ENCODE assay signal across 8 cellular contexts in the genomic region with DNA sequence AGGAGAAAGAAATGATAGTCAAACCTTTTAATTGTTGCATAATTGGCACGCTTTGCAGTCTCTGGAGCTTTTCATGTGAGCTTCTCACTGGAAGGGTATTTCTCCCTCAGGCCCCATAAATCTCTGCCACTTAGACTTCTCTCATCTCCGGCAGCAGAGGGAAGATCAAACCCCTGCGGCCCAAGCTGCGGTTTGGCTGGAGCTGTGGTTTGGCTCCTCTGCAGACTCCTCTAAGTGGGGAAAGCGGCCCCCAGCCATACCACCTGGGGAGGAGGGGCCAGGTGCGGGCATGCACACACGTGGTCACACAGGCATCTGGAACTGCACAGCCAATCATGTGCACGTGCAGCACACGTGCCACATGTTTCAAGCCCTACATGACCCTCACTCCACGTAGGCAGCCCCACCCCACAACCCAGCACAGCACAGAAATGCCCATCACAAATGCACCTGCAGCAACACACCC. TPM values are rescaled to one million over a fixed set of nuclear protein-coding genes. Genes with fewer than 3 reads are reported as not detected.
DNase-seq lines count a peak whose midpoint lies in the region; ATAC-seq and TF ChIP-seq lines count a peak whose summit lies in the region.

No MANE protein-coding gene starts in this region.

- no peaks in the 10 kb centered on the region for H3K36me3 ChIP-seq in Peyer's patch

- intact Hi-C loops in lower leg skin (cut with DNase I; ENCODE audit: low total_unique reads) = no loop called here
- intact Hi-C loops in left colon (cut with DNase I, micrococcal nuclease) = no loop called here

- no peak overlapping the region for H3K4me3 ChIP-seq in AG04450 (ENCODE audit: low read depth, low read length)
- H3K4me3 ChIP-seq in Peyer's patch = no peak overlapping the region
- no peak overlapping the region for H3K4me3 ChIP-seq in fibroblast of the aortic adventitia (ENCODE audit: low read depth, low read length)
- H3K4me3 ChIP-seq in lower leg skin (ENCODE audit: low read depth, poor library complexity, severe bottlenecking) = no peak overlapping the region

- CTCF ChIA-PET in AG04450 (lab: Charles Lee) = interaction anchor here (0.7 to 1.7 kb wide), 2 partner anchors 46 to 91 kb away, joined by 3 to 7 read pairs; no protein-coding TSS in a partner anchor

- H3K9me3 ChIP-seq in AG04450 (ENCODE audit: control insufficient read depth, insufficient read depth, low read length) (no peaks in the 10 kb centered on the region), Peyer's patch (no peaks in the 10 kb centered on the region)

- WGBS in lower leg skin, 2 donors = 9 to 13% methylated on average over 10 of the region's 10 CpGs

- POLR2A ChIA-PET in AG04450 (lab: Yijun Ruan, JAX) = interaction anchor here (0.8 to 0.9 kb wide), 2 partner anchors 9 to 48 kb away, joined by 4 to 5 read pairs; no protein-coding TSS in a partner anchor

- TF ChIP-seq POLR2A in Peyer's patch (IDR thresholded peaks at IDR 0.05) = no peak
- TF ChIP-seq POLR2A in lower leg skin (IDR thresholded peaks at IDR 0.05) = no peak

- no peak for TF ChIP-seq CTCF in AG04450 (IDR thresholded peaks at IDR 0.05; ENCODE audit: low read depth, low read length)
- TF ChIP-seq CTCF in Peyer's patch (IDR thresholded peaks at IDR 0.05) = no peak
- TF ChIP-seq CTCF in fibroblast of the aortic adventitia (IDR thresholded peaks at IDR 0.05; ENCODE audit: insufficient read depth, low read length) = no peak
- no peak for TF ChIP-seq CTCF in lower leg skin (IDR thresholded peaks at IDR 0.05)

- DNase-seq in AG04450 (ENCODE audit: low read depth, low spot score) (peak; percentile 36), HS-5 (ENCODE audit: low read depth) (peak; percentile 63), Peyer's patch (peak in 2 of 3 donors; percentile 23 to 59), fibroblast of the aortic adventitia (ENCODE audit: low read depth) (peak; percentile 92), lower leg skin (ENCODE audit: low spot score in 2 of 2) (no peak), left colon (no peak)

- H3K27me3 ChIP-seq in AG04450 (ENCODE audit: control insufficient read depth, insufficient read depth, low read length) = peaks cover 8% of the 10 kb centered on the region
- no peaks in the 10 kb centered on the region for H3K27me3 ChIP-seq in Peyer's patch

- no peaks in the 10 kb centered on the region for H3K4me1 ChIP-seq in Peyer's patch

- ATAC-seq in HG03439 (IDR thresholded peaks at IDR 0.05; ENCODE audit: unreplicated experiment) (no peak), GM19328 (IDR thresholded peaks at IDR 0.05; ENCODE audit: unreplicated experiment) (no peak), left colon (no peak)

- H3K27ac ChIP-seq in AG04450 (ENCODE audit: low read depth, low read length) (no peak overlapping the region), Peyer's patch (no peak overlapping the region)

RNA-seq across cellular contexts. Expression of gene UBE2T, which starts 58.3 kb away (rescaled TPM):
- polyA plus RNA-seq in AG04450 (2011; rRNA removed) = 38.4 and 44.1 TPM in 2 replicates
- polyA minus RNA-seq in AG04450 (2011; rRNA and poly(A)+ RNA removed) = 18.2 and 21.0 TPM in 2 replicates
- total RNA-seq in Peyer's patch (10 to 100 TPM in 1 of 4 donors, 1 to 10 TPM in 3; 2.0 to 13.2 (median 3.4) TPM), fibroblast of the aortic adventitia (ENCODE audit: low replicate concordance) (1.6 and 58.9 TPM in 2 replicates), lower leg skin (1 to 10 TPM; 1.2 to 3.5 (median 2.8) TPM), left colon (1 to 10 TPM; 5.2 to 8.9 TPM)

Comparison
In these comparisons a context has a peak if more than half of its experiments do, and no peak if none do; other contexts are left out.
1. DNase-seq: peak in AG04450 (single experiment), HS-5 (single experiment), Peyer's patch (2 of 3) and fibroblast of the aortic adventitia (single experiment); none in lower leg skin (0 of 2) and left colon (0 of 2).